Comparison of ENCODE assay signal across 29 cellular contexts in the genomic region with DNA sequence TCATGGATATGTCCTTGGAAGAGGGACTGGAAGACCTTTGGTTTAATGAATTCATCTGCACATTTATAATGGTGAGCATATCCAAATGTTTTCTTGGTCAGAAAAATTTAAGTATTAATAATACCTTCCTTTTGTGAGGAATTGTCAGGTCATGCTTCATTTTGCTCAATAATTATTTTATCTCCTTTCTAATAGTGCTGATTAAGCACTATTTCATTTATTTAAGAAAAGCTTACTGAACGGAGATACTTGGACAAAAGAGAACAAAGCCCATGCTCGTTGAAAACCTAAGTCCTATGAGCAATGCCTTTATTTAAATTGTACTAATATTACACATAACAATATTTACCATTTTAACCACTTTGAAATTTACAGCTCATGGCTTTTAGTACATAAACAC.
"Had no signal": no experiment of that assay in that cellular context is flagged by ENCODE, and none has a peak within 500 bp of the region (broad histone marks: within the 10 kb centered on the region; RNA-seq: fewer than 3 reads in every experiment).

No MANE protein-coding gene starts in this region.

- DNase-seq: naive thymus-derived CD8-positive, alpha-beta T cell; nephron progenitor cell; occipital lobe; ovary; posterior cingulate gyrus; psoas muscle; right cardiac atrium; stimulated activated CD4-positive, alpha-beta T cell treated with anti-CD3 and anti-CD28 coated beads, Interleukin-15, amount 100 ng/mL, for 24 hours; stimulated activated CD4-positive, alpha-beta T cell treated with anti-CD3 and anti-CD28 coated beads, Interleukin-2, amount 100 ng/mL, for 24 hours; stimulated activated CD4-positive, alpha-beta T cell treated with anti-CD3 and anti-CD28 coated beads, Interleukin-2, amount 100 ng/mL, for 48 hours; stimulated activated CD4-positive, alpha-beta T cell treated with anti-CD3 and anti-CD28 coated beads, Interleukin-4, amount 100 ng/mL, for 24 hours; stimulated activated naive B cell treated with anti-CD40 and anti-IgM and Interleukin-4, amounts not matched to agents 10 μg/mL and 1 μg/mL and 100 μg/mL, for 72 hours; stimulated activated naive CD4-positive, alpha-beta T cell treated with Interleukin-2 at 50 U/mL for 16 hours; stomach; trophoblast cell; upper lobe of left lung had no signal

- H3K4me1 ChIP-seq: parathyroid adenoma, psoas muscle, thyroid gland, tibial nerve, upper lobe of left lung, vagina had no signal

- H3K27ac ChIP-seq: ovary, parathyroid adenoma, psoas muscle, skin epidermis, stomach, thoracic aorta, thyroid gland, tibial nerve, upper lobe of left lung, vagina had no signal

- H3K27me3 ChIP-seq: ovary, stomach, thyroid gland, tibial nerve, upper lobe of left lung, vagina had no signal

- H3K27ac Mint-ChIP-seq: naive thymus-derived CD8-positive, alpha-beta T cell; natural killer cell treated with Interleukin-12 subunit alpha and Interleukin-12 subunit beta and Interleukin-15 and Interleukin-18, amount 100 ng/mL, for 72 hours; nephron progenitor cell; progenitor cell of endocrine pancreas; stimulated activated effector memory CD8-positive, alpha-beta T cell treated with anti-CD3 and anti-CD28 coated beads, Interleukin-12 subunit alpha, Interleukin-12 subunit beta, amount 100 ng/mL, for 72 hours; stimulated activated naive B cell treated with anti-CD40 and anti-IgM and Interleukin-4, amounts not matched to agents 10 μg/mL and 1 μg/mL and 100 μg/mL, for 72 hours; stimulated activated naive CD8-positive, alpha-beta T cell treated with anti-CD3 and anti-CD28 coated beads, Interleukin-15, Interleukin-2, amounts not matched to agents 100 ng/mL and 50 ng/mL, for 24 hours had no signal

- FAIRE-seq: urothelium cell line had no signal

- H3K4me1 Mint-ChIP-seq: naive thymus-derived CD8-positive, alpha-beta T cell; nephron progenitor cell; stimulated activated effector memory CD8-positive, alpha-beta T cell treated with anti-CD3 and anti-CD28 coated beads, Interleukin-12 subunit alpha, Interleukin-12 subunit beta, amount 100 ng/mL, for 72 hours; stimulated activated naive B cell treated with anti-CD40 and anti-IgM and Interleukin-4, amounts not matched to agents 10 μg/mL and 1 μg/mL and 100 μg/mL, for 72 hours had no signal

- H3K36me3 ChIP-seq: ovary, stomach, thoracic aorta, thyroid gland, tibial nerve, upper lobe of left lung, vagina had no signal

- ATAC-seq: naive thymus-derived CD8-positive, alpha-beta T cell; natural killer cell treated with Interleukin-12 subunit alpha and Interleukin-12 subunit beta and Interleukin-15 and Interleukin-18, amount 100 ng/mL, for 72 hours; psoas muscle; stimulated activated effector memory CD8-positive, alpha-beta T cell treated with anti-CD3 and anti-CD28 coated beads, Interleukin-12 subunit alpha, Interleukin-12 subunit beta, amount 100 ng/mL, for 72 hours; stimulated activated naive B cell treated with anti-CD40 and anti-IgM and Interleukin-4, amounts not matched to agents 10 μg/mL and 1 μg/mL and 100 μg/mL, for 72 hours had no signal

- H2AFZ ChIP-seq: parathyroid adenoma had no signal

- H3K4me3 Mint-ChIP-seq: naive thymus-derived CD8-positive, alpha-beta T cell; natural killer cell treated with Interleukin-12 subunit alpha and Interleukin-12 subunit beta and Interleukin-15 and Interleukin-18, amount 100 ng/mL, for 72 hours; nephron progenitor cell; neural crest cell; stimulated activated effector memory CD8-positive, alpha-beta T cell treated with anti-CD3 and anti-CD28 coated beads, Interleukin-12 subunit alpha, Interleukin-12 subunit beta, amount 100 ng/mL, for 72 hours; stimulated activated naive B cell treated with anti-CD40 and anti-IgM and Interleukin-4, amounts not matched to agents 10 μg/mL and 1 μg/mL and 100 μg/mL, for 72 hours; stimulated activated naive CD8-positive, alpha-beta T cell treated with anti-CD3 and anti-CD28 coated beads, Interleukin-15, Interleukin-2, amounts not matched to agents 100 ng/mL and 50 ng/mL, for 24 hours had no signal

- H3K4me2 ChIP-seq: smooth muscle cell had no signal

- H3K79me2 ChIP-seq: parathyroid adenoma had no signal

- H3K4me3 ChIP-seq: ovary, psoas muscle, skin epidermis, smooth muscle cell, stomach, thoracic aorta, thyroid gland, tibial nerve, upper lobe of left lung, vagina had no signal

- H3K9ac ChIP-seq: parathyroid adenoma had no signal

- H3K27me3 Mint-ChIP-seq: progenitor cell of endocrine pancreas had no signal

- H3K36me3 Mint-ChIP-seq: naive thymus-derived CD8-positive, alpha-beta T cell; natural killer cell treated with Interleukin-12 subunit alpha and Interleukin-12 subunit beta and Interleukin-15 and Interleukin-18, amount 100 ng/mL, for 72 hours; stimulated activated effector memory CD8-positive, alpha-beta T cell treated with anti-CD3 and anti-CD28 coated beads, Interleukin-12 subunit alpha, Interleukin-12 subunit beta, amount 100 ng/mL, for 72 hours; stimulated activated naive B cell treated with anti-CD40 and anti-IgM and Interleukin-4, amounts not matched to agents 10 μg/mL and 1 μg/mL and 100 μg/mL, for 72 hours had no signal

- H3K9me3 Mint-ChIP-seq: naive thymus-derived CD8-positive, alpha-beta T cell; natural killer cell treated with Interleukin-12 subunit alpha and Interleukin-12 subunit beta and Interleukin-15 and Interleukin-18, amount 100 ng/mL, for 72 hours; nephron progenitor cell; neural crest cell; stimulated activated effector memory CD8-positive, alpha-beta T cell treated with anti-CD3 and anti-CD28 coated beads, Interleukin-12 subunit alpha, Interleukin-12 subunit beta, amount 100 ng/mL, for 72 hours; stimulated activated naive B cell treated with anti-CD40 and anti-IgM and Interleukin-4, amounts not matched to agents 10 μg/mL and 1 μg/mL and 100 μg/mL, for 72 hours; stimulated activated naive CD8-positive, alpha-beta T cell treated with anti-CD3 and anti-CD28 coated beads, Interleukin-15, Interleukin-2, amounts not matched to agents 100 ng/mL and 50 ng/mL, for 24 hours had no signal

- H3K9me3 ChIP-seq: ovary, psoas muscle, stomach, thoracic aorta, thyroid gland, tibial nerve, upper lobe of left lung, vagina had no signal
